ENCODE assay signal across 11 cellular contexts in genomic region chr17:64390066-64390465, GRCh38. TPM values are rescaled to one million over a fixed set of nuclear protein-coding genes. Genes with fewer than 3 reads are reported as not detected.
DNase-seq lines count a peak whose midpoint lies in the region; ATAC-seq and TF ChIP-seq lines count a peak whose summit lies in the region.
"Had no signal": no experiment of that assay in that cellular context is flagged by ENCODE, and none has a peak within 500 bp of the region (broad histone marks: within the 10 kb centered on the region; RNA-seq: fewer than 3 reads in every experiment).

No MANE protein-coding gene starts in this region.

- no peaks in the 10 kb centered on the region for H3K79me2 ChIP-seq in trophoblast cell (ENCODE audit: control insufficient read depth, insufficient read depth, low read length, poor library complexity)

- no peak for ATAC-seq in activated B cell treated with CpG ODN at 0.5 μM for 24 hours (ENCODE audit: low read depth)
- no peak for ATAC-seq in stimulated activated naive CD8-positive, alpha-beta T cell treated with anti-CD3 and anti-CD28 coated beads, Interleukin-15, amount 100 ng/mL, for 72 hours
- ATAC-seq: left colon, Panc1 had no signal

- peaks cover 0 to 4% of the 10 kb centered on the region in 2 experiments for H3K4me1 ChIP-seq in trophoblast cell (ENCODE audit: control insufficient read depth in 1 of 2, insufficient read depth in 2 of 2, low read length in 2 of 2)

- no peak overlapping the region for H4K12ac ChIP-seq in trophoblast cell (ENCODE audit: low read depth, low read length)

- H3K27ac ChIP-seq in layer of hippocampus (ENCODE audit: low read depth, low read length), result peak overlapping the region; percentile 40
- no peak overlapping the region for H3K27ac ChIP-seq in trophoblast cell (ENCODE audit: low read depth, low read length)

- H2AFZ ChIP-seq in trophoblast cell (ENCODE audit: insufficient read depth, low read length, poor library complexity), result no peak overlapping the region

- H3K14ac ChIP-seq in trophoblast cell (ENCODE audit: low read length), result no peak overlapping the region

- no peak overlapping the region for H4K8ac ChIP-seq in trophoblast cell (ENCODE audit: low read depth, low read length)

- H2BK12ac ChIP-seq in trophoblast cell (ENCODE audit: low read length), result no peak overlapping the region

- no peak overlapping the region for H3K4me3 ChIP-seq in trophoblast cell (ENCODE audit: low read depth, low read length)

- intact Hi-C loops in activated B cell treated with CpG ODN at 0.5 μM for 24 hours (cut with micrococcal nuclease), result loop anchor here (10.0 kb wide), 1 partner anchor 545 kb away; the partner anchor contains the start of gene SMARCD2

- H3K9me3 Mint-ChIP-seq in activated B cell treated with CpG ODN at 0.5 μM for 24 hours, result no peaks in the 10 kb centered on the region
- H3K9me3 Mint-ChIP-seq in stimulated activated naive CD8-positive, alpha-beta T cell treated with anti-CD3 and anti-CD28 coated beads, Interleukin-15, amount 100 ng/mL, for 72 hours, result no peaks in the 10 kb centered on the region

- no peak overlapping the region for H2AK5ac ChIP-seq in trophoblast cell (ENCODE audit: low read length)

- H3K36me3 ChIP-seq in trophoblast cell (ENCODE audit: control insufficient read depth in 1 of 2, insufficient read depth in 2 of 2, low read length in 2 of 2), result no peaks in the 10 kb centered on the region

- DNase-seq in SIG-M5 treated with dmso at 0.1 percent for 504 hours (lab: John Stamatoyannopoulos, UW; ENCODE audit: unreplicated experiment), result peak; percentile 6
- no peak for DNase-seq in SIG-M5 (lab: John Stamatoyannopoulos, UW)
- DNase-seq in activated B cell treated with CpG ODN at 0.5 μM for 24 hours, result no peak
- DNase-seq in stimulated activated naive CD8-positive, alpha-beta T cell treated with anti-CD3 and anti-CD28 coated beads, Interleukin-15, amount 100 ng/mL, for 72 hours, result no peak
- DNase-seq in trophoblast cell, result no peak
- no peak for DNase-seq in activated effector memory CD4-positive, alpha-beta T cell treated with anti-CD3 and anti-CD28 coated beads, Interleukin-2, amount 50 U/mL, for 16 hours
- DNase-seq in H4 (ENCODE audit: low spot score), result no peak
- DNase-seq: 8988T had no signal

- H3K4ac ChIP-seq in trophoblast cell (ENCODE audit: low read depth, low read length), result no peak overlapping the region

- H3K27me3 ChIP-seq in layer of hippocampus (ENCODE audit: control insufficient read depth, insufficient read depth, low read length), result no peaks in the 10 kb centered on the region
- H3K27me3 ChIP-seq in trophoblast cell (ENCODE audit: insufficient read depth, low read length), result no peaks in the 10 kb centered on the region

- no peak overlapping the region for H2BK120ac ChIP-seq in trophoblast cell (ENCODE audit: insufficient read depth, low read length, poor library complexity)

- no CpG with 5 or more reads among the region's 3 CpGs for WGBS in trophoblast cell (ENCODE audit: extremely low coverage, insufficient coverage, insufficient read length)

- no peak overlapping the region for H3K4me3 Mint-ChIP-seq in activated B cell treated with CpG ODN at 0.5 μM for 24 hours
- H3K4me3 Mint-ChIP-seq in stimulated activated naive CD8-positive, alpha-beta T cell treated with anti-CD3 and anti-CD28 coated beads, Interleukin-15, amount 100 ng/mL, for 72 hours, result peak overlapping the region; percentile 77 to 82

- H3K4me2 ChIP-seq in trophoblast cell (ENCODE audit: low read length), result no peak overlapping the region

- peak overlapping the region; percentile 73 for H3K27ac Mint-ChIP-seq in activated B cell treated with CpG ODN at 0.5 μM for 24 hours
- H3K27ac Mint-ChIP-seq in stimulated activated naive CD8-positive, alpha-beta T cell treated with anti-CD3 and anti-CD28 coated beads, Interleukin-15, amount 100 ng/mL, for 72 hours, result peak overlapping the region; percentile 77 to 90

- no peak overlapping the region for H3K18ac ChIP-seq in trophoblast cell (ENCODE audit: low read length)

- peaks cover 43% of the 10 kb centered on the region for H3K36me3 Mint-ChIP-seq in activated B cell treated with CpG ODN at 0.5 μM for 24 hours (ENCODE audit: low read depth)

- H3K23ac ChIP-seq in trophoblast cell (ENCODE audit: low read length), result no peak overlapping the region

- peaks cover 37% of the 10 kb centered on the region for H3K4me1 Mint-ChIP-seq in activated B cell treated with CpG ODN at 0.5 μM for 24 hours
- H3K4me1 Mint-ChIP-seq in stimulated activated naive CD8-positive, alpha-beta T cell treated with anti-CD3 and anti-CD28 coated beads, Interleukin-15, amount 100 ng/mL, for 72 hours, result peaks cover 98% of the 10 kb centered on the region

- H3K9me3 ChIP-seq in trophoblast cell (ENCODE audit: insufficient read depth, low read depth, low read length), result peaks cover 2% of the 10 kb centered on the region

- CTCF ChIA-PET in activated B cell treated with CpG ODN at 0.5 μM for 24 hours (lab: Charles Lee), result no interaction called here

- H3K79me1 ChIP-seq in trophoblast cell (ENCODE audit: low read length), result no peaks in the 10 kb centered on the region

- H3K27me3 Mint-ChIP-seq in activated B cell treated with CpG ODN at 0.5 μM for 24 hours, result no peaks in the 10 kb centered on the region
- no peaks in the 10 kb centered on the region for H3K27me3 Mint-ChIP-seq in stimulated activated naive CD8-positive, alpha-beta T cell treated with anti-CD3 and anti-CD28 coated beads, Interleukin-15, amount 100 ng/mL, for 72 hours

- H2BK5ac ChIP-seq in trophoblast cell (ENCODE audit: low read depth, low read length, poor library complexity), result no peak overlapping the region

- no peak overlapping the region for H4K91ac ChIP-seq in trophoblast cell (ENCODE audit: low read depth, low read length)

- no peak overlapping the region for H3K9ac ChIP-seq in trophoblast cell (ENCODE audit: low read length)

- no peak for TF ChIP-seq CTCF in activated B cell treated with CpG ODN at 0.5 μM for 24 hours (IDR thresholded peaks at IDR 0.05)

- POLR2A ChIA-PET in activated B cell treated with CpG ODN at 0.5 μM for 24 hours (lab: Charles Lee), result interaction anchor here (0.7 kb wide), 1 partner anchor 116 kb away, joined by 4 read pairs; the partner anchor contains the start of gene DDX5

RNA-seq across cellular contexts. Expression of gene PECAM1, which starts 0.6 kb away (rescaled TPM):
- total RNA-seq in activated B cell treated with CpG ODN at 0.5 μM for 24 hours, result 17.7 TPM in 2 replicates
- 0.04 and 0.07 TPM in 2 replicates for polyA plus RNA-seq in trophoblast cell (2013)
- total RNA-seq in H4 (2014; rRNA removed; shearing (Covaris generic)), result 0.06 and 0.85 TPM in 2 replicates

RNA-seq across cellular contexts. Expression of gene MILR1, which starts 58.8 kb away (rescaled TPM):
- 13.5 and 13.9 TPM in 2 replicates for total RNA-seq in activated B cell treated with CpG ODN at 0.5 μM for 24 hours
- polyA plus RNA-seq in trophoblast cell (2013), result 0.18 and 0.29 TPM in 2 replicates
- 20.3 and 24.8 TPM in 2 replicates for total RNA-seq in H4 (2014; rRNA removed; shearing (Covaris generic))

Comparison
In these comparisons a context has a peak if more than half of its experiments do, and no peak if none do; other contexts are left out.
1. RNA of gene PECAM1, which starts 0.6 kb away (total RNA-seq): 17.7 TPM in activated B cell treated with CpG ODN at 0.5 μM for 24 hours; 0.06 to 0.85 TPM in H4; every median in the first group is over 10 times any median in the second.